Comparison of ENCODE assay signal across 8 cellular contexts in the genomic region with DNA sequence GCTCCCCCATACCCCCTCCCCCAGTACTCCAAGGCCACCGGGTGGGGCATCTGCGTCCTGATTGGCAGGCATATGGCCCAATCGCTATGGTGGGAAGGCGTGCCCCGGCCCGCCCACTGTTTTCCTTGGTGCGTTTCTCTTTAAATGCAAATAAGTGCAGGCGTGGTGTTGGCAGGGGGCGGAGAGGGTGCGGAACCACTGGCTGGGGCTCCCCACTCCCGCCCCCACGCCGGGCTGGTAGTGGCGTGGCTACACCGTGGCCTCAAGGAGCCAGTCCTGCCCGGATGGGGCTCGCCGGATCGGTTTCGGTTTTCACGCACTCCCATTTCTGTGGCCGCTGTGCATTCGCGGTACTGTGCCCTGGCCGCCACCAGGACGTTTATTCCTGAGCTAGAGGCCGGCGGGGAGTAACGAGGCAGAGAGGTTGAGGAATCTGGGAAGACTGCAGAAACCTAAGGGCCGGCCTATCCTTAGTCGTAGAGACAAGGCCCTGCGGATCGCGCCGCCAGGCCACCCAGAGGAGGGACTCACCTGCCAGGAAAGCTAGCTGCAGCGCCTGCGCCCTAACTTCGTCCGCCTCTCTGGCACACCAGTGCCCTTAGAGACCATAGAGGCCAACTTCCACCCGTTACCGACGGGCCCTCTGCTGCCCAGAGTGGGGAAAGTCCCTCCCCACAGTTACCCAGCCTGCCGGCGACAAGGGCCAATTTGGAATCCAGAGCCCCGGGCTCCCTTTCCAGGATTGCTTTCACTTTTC. TPM values are rescaled to one million over a fixed set of nuclear protein-coding genes. Genes with fewer than 3 reads are reported as not detected.
DNase-seq lines count a peak whose midpoint lies in the region; ATAC-seq and TF ChIP-seq lines count a peak whose summit lies in the region.

No MANE protein-coding gene starts in this region.

- H3K27ac Mint-ChIP-seq in T-helper 1 cell treated with Interleukin-12 subunit alpha and Interleukin-12 subunit beta and Interleukin-4 antibody, amounts not matched to agents 30 μg/mL and 1 μg/mL, for 36 hours, result peak overlapping the region; percentile 87

- intact Hi-C loops in vagina (cut with DNase I), result no loop called here

- no peaks in the 10 kb centered on the region for H3K27me3 Mint-ChIP-seq in T-helper 1 cell treated with Interleukin-12 subunit alpha and Interleukin-12 subunit beta and Interleukin-4 antibody, amounts not matched to agents 30 μg/mL and 1 μg/mL, for 36 hours (ENCODE audit: low read depth)

- H3K9me3 Mint-ChIP-seq in T-helper 1 cell treated with Interleukin-12 subunit alpha and Interleukin-12 subunit beta and Interleukin-4 antibody, amounts not matched to agents 30 μg/mL and 1 μg/mL, for 36 hours, result no peaks in the 10 kb centered on the region

- peak; percentile 85 for ATAC-seq in HG02852 (IDR thresholded peaks at IDR 0.05; ENCODE audit: unreplicated experiment)

- in situ Hi-C loops in GM13977 (cut with MboI; ENCODE audit: low pct_unique_long_range_greater_than_20kb, low sequenced_read_pairs, unreplicated experiment), result loop anchor here (25.0 kb wide), 1 partner anchor 94 kb away; no protein-coding TSS in a partner anchor

- peaks cover 2% of the 10 kb centered on the region for H3K36me3 Mint-ChIP-seq in T-helper 1 cell treated with Interleukin-12 subunit alpha and Interleukin-12 subunit beta and Interleukin-4 antibody, amounts not matched to agents 30 μg/mL and 1 μg/mL, for 36 hours (ENCODE audit: low read depth)

- H3K27ac ChIP-seq in right atrium auricular region (peak overlapping the region; percentile 83 to 91), vagina (peak overlapping the region; percentile 88)

- DNase-seq in GM13977 (ENCODE audit: low spot score) (peak; percentile 93), NCI-H146 (lab: John Stamatoyannopoulos, UW) (peak; percentile 95), anterior cingulate cortex (lab: John Stamatoyannopoulos, UW) (peak; percentile 35 to 95 (median 86)), right atrium auricular region (ENCODE audit: low spot score) (peak; percentile 95), putamen (ENCODE audit: low spot score) (peak; percentile 94), vagina (ENCODE audit: extremely low spot score in 2 of 2) (peak in 1 of 2 donors; percentile 96)

- H3K4me1 Mint-ChIP-seq in T-helper 1 cell treated with Interleukin-12 subunit alpha and Interleukin-12 subunit beta and Interleukin-4 antibody, amounts not matched to agents 30 μg/mL and 1 μg/mL, for 36 hours (ENCODE audit: low read depth), result peaks cover 5% of the 10 kb centered on the region

- TF ChIP-seq POLR2A in vagina (IDR thresholded peaks at IDR 0.05), result peak in 1 of 2 donors; percentile 36

- H3K36me3 ChIP-seq in right atrium auricular region (no peaks in the 10 kb centered on the region), vagina (no peaks in the 10 kb centered on the region)

- H3K27me3 ChIP-seq in right atrium auricular region (no peaks in the 10 kb centered on the region), vagina (no peaks in the 10 kb centered on the region)

- TF ChIP-seq CTCF in GM13977 (IDR thresholded peaks at IDR 0.05; ENCODE audit: extremely low read depth, insufficient read depth, missing control alignments), result no peak
- peak in 1 of 2 donors; percentile 26 for TF ChIP-seq CTCF in right atrium auricular region (IDR thresholded peaks at IDR 0.05)
- no peak for TF ChIP-seq CTCF in vagina (IDR thresholded peaks at IDR 0.05)

- peaks cover 0 to 15% of the 10 kb centered on the region in 2 donors for H3K4me1 ChIP-seq in right atrium auricular region
- peaks cover 12% of the 10 kb centered on the region for H3K4me1 ChIP-seq in vagina

- H3K4me3 ChIP-seq in right atrium auricular region, result peak overlapping the region; percentile 65 to 68
- peak overlapping the region; percentile 54 to 64 for H3K4me3 ChIP-seq in vagina

- H3K9me3 ChIP-seq in right atrium auricular region (no peaks in the 10 kb centered on the region), vagina (no peaks in the 10 kb centered on the region)

- peak overlapping the region; percentile 89 for H3K4me3 Mint-ChIP-seq in T-helper 1 cell treated with Interleukin-12 subunit alpha and Interleukin-12 subunit beta and Interleukin-4 antibody, amounts not matched to agents 30 μg/mL and 1 μg/mL, for 36 hours

RNA-seq across cellular contexts. Expression of gene AMER1, which starts 0.4 kb away (rescaled TPM):
- total RNA-seq in right atrium auricular region (1 to 10 TPM; 3.5 to 4.1 TPM), vagina (4.9 TPM)

RNA-seq across cellular contexts. Expression of gene ASB12, which starts 24.5 kb away (rescaled TPM):
- total RNA-seq in right atrium auricular region, result under 1 TPM in 1 of 2 donors, not detected in 1; 0.85 TPM
- total RNA-seq in vagina, result not detected
